25 cellular contexts compared by ENCODE assay signal in the genomic region with DNA sequence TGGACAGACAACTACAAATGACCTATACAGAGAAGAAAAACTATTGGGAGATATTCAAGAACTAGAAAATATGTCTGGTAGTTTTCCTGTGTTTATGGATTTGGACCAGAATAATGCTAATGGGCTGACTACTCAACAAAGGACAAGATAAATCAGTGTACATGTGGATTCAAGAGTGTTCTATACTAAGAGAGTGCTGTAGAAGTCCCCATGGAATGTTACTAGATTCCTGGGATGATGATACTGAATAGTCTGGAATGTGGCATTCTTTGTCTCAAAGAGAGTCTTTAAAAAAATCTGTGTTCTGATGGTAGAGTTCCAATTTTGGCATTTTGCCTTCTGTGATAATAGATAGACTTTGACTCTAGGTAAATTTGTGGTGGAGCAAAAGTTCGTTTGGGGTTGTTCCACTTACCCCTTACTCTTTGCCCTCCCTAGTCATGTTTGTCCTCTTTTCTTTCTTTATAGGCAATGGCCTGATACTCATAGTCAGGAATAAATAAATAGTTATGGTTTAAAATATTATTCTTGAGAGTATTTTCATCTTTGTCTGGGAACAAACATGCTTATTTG. TPM values are rescaled to one million over a fixed set of nuclear protein-coding genes. Genes with fewer than 3 reads are reported as not detected.
A peak's percentile ranks its signal among the peaks of the same experiment; 100 is the strongest.
DNase-seq lines count a peak whose midpoint lies in the region; ATAC-seq, FAIRE-seq and TF ChIP-seq lines count a peak whose summit lies in the region.
"Had no signal": no experiment of that assay in that cellular context is flagged by ENCODE, and none has a peak within 500 bp of the region (broad histone marks: within the 10 kb centered on the region; RNA-seq: fewer than 3 reads in every experiment).

No MANE protein-coding gene starts in this region.

- peaks cover 0 to 3% of the 10 kb centered on the region in 2 experiments for H3K36me3 ChIP-seq in endothelial cell of umbilical vein (ENCODE audit: control insufficient read depth in 2 of 2, extremely low read depth in 1 of 2, insufficient read depth in 2 of 2, low read length in 2 of 2)
- H3K36me3 ChIP-seq in liver (ENCODE audit: control insufficient read depth in 4 of 4, insufficient read depth in 3 of 4, low read depth in 1 of 4, low read length in 3 of 4): peaks cover 0 to 3% (median 0%) of the 10 kb centered on the region in 4 donors
- peaks cover 7% of the 10 kb centered on the region for H3K36me3 ChIP-seq in BE2C
- H3K36me3 ChIP-seq: breast epithelium, colonic mucosa, neutrophil, Peyer's patch, SJCRH30 had no signal

- peaks cover 9% of the 10 kb centered on the region for H3K9me3 Mint-ChIP-seq in stimulated activated effector memory CD8-positive, alpha-beta T cell treated with anti-CD3 and anti-CD28 coated beads, Interleukin-12 subunit alpha, Interleukin-12 subunit beta, amount 100 ng/mL, for 72 hours
- H3K9me3 Mint-ChIP-seq: effector memory CD8-positive, alpha-beta T cell had no signal

- H3K36me3 Mint-ChIP-seq in stimulated activated effector memory CD8-positive, alpha-beta T cell treated with anti-CD3 and anti-CD28 coated beads, Interleukin-12 subunit alpha, Interleukin-12 subunit beta, amount 100 ng/mL, for 72 hours: peaks cover 6% of the 10 kb centered on the region

- no peak for TF ChIP-seq POLR2A in endothelial cell of umbilical vein (IDR thresholded peaks at IDR 0.05; ENCODE audit: low read depth, low read length)

- POLR2A ChIA-PET in endothelial cell of umbilical vein (lab: Charles Lee): no interaction called here

- CTCF ChIA-PET in endothelial cell of umbilical vein (lab: Charles Lee): no interaction called here

- no peaks in the 10 kb centered on the region for H3K4me1 Mint-ChIP-seq in stimulated activated effector memory CD8-positive, alpha-beta T cell treated with anti-CD3 and anti-CD28 coated beads, Interleukin-12 subunit alpha, Interleukin-12 subunit beta, amount 100 ng/mL, for 72 hours

- peak; percentile 34 for TF ChIP-seq RAD21 in liver (IDR thresholded peaks at IDR 0.05)

- BruUV-seq in endothelial cell of umbilical vein (replicated peaks; lab: Mats Ljungman, UMichigan): no TSS peak

- H2AFZ ChIP-seq in endothelial cell of umbilical vein (ENCODE audit: low read depth, low read length): no peak overlapping the region

- no peak overlapping the region for H3K27ac Mint-ChIP-seq in stimulated activated effector memory CD8-positive, alpha-beta T cell treated with anti-CD3 and anti-CD28 coated beads, Interleukin-12 subunit alpha, Interleukin-12 subunit beta, amount 100 ng/mL, for 72 hours
- H3K27ac Mint-ChIP-seq: effector memory CD8-positive, alpha-beta T cell; IgD-negative memory B cell; memory B cell; T-helper 1 cell treated with Interleukin-12 subunit alpha and Interleukin-12 subunit beta and Interleukin-4 antibody, amounts not matched to agents 30 μg/mL and 1 μg/mL, for 36 hours had no signal

- no peak for FAIRE-seq in endothelial cell of umbilical vein (lab: Jason Lieb, UNC)
- FAIRE-seq: D721Med had no signal

- dilution Hi-C loops in endothelial cell of umbilical vein (cut with MboI; ENCODE audit: extremely low pct_ligation_motif_present, low sequenced_read_pairs): no loop called here

- peaks cover 2% of the 10 kb centered on the region for H3K9me3 ChIP-seq in endothelial cell of umbilical vein (replicated peaks; ENCODE audit: control insufficient read depth, insufficient read depth, low read length)
- no peaks in the 10 kb centered on the region for H3K9me3 ChIP-seq in liver (ENCODE audit: control insufficient read depth in 4 of 4, low read length in 3 of 4)
- H3K9me3 ChIP-seq in BE2C: no peaks in the 10 kb centered on the region; the same call in 1 of the 2 replicates
- H3K9me3 ChIP-seq: breast epithelium, colonic mucosa, neutrophil, SJCRH30 had no signal

- H4K20me1 ChIP-seq in endothelial cell of umbilical vein (replicated peaks; ENCODE audit: control insufficient read depth, extremely low read depth, insufficient read depth, low read length): no peaks in the 10 kb centered on the region

- H3K4me3 Mint-ChIP-seq in stimulated activated effector memory CD8-positive, alpha-beta T cell treated with anti-CD3 and anti-CD28 coated beads, Interleukin-12 subunit alpha, Interleukin-12 subunit beta, amount 100 ng/mL, for 72 hours: no peak overlapping the region
- H3K4me3 Mint-ChIP-seq: effector memory CD8-positive, alpha-beta T cell; IgD-negative memory B cell; memory B cell; T-helper 1 cell treated with Interleukin-12 subunit alpha and Interleukin-12 subunit beta and Interleukin-4 antibody, amounts not matched to agents 30 μg/mL and 1 μg/mL, for 36 hours had no signal

- peak overlapping the region; percentile 86 for H3K27ac ChIP-seq in endothelial cell of umbilical vein (ENCODE audit: insufficient read depth, low read depth, low read length)
- H3K27ac ChIP-seq in liver (ENCODE audit: low read depth in 1 of 2, low read length in 2 of 2): peak overlapping the region; percentile 16 to 36
- H3K27ac ChIP-seq: breast epithelium, colonic mucosa, neutrophil, Peyer's patch, psoas muscle, SJCRH30 had no signal

- DNase-seq in AG10803 (ENCODE audit: low read depth): peak; percentile 89
- peak; percentile 24 for DNase-seq in LHCN-M2 (ENCODE audit: low read depth)
- no peak for DNase-seq in endothelial cell of umbilical vein (ENCODE audit: low read depth, low spot score)
- no peak for DNase-seq in activated CD4-positive, CD25-positive, alpha-beta regulatory T cell (lab: John Stamatoyannopoulos, UW)
- no peak for DNase-seq in BE2C
- no peak for DNase-seq in stimulated activated effector memory CD8-positive, alpha-beta T cell treated with anti-CD3 and anti-CD28 coated beads, Interleukin-12 subunit alpha, Interleukin-12 subunit beta, amount 100 ng/mL, for 72 hours (ENCODE audit: low spot score in 2 of 2)
- DNase-seq: activated CD4-positive, alpha-beta T cell treated with anti-CD3 and anti-CD28 coated beads for 4 hours; activated naive CD4-positive, alpha-beta T cell; activated T-cell treated with anti-CD3 and anti-CD28 coated beads, Interleukin-2, amount 50 U/mL, for 48 hours; colonic mucosa; effector memory CD8-positive, alpha-beta T cell; NCI-H1417 treated with DMSO at 0.1 percent for 48 hours; NCI-H2107; NCI-H510A treated with DMSO at 0.1 percent for 48 hours; Peyer's patch; psoas muscle; SJCRH30 had no signal

- TF ChIP-seq CTCF in AG10803 (conservative IDR thresholded peaks at IDR 0.05; ENCODE audit: low read length) (no peak), endothelial cell of umbilical vein (IDR thresholded peaks at IDR 0.05; ENCODE audit: extremely low read depth in 1 of 2, insufficient read depth in 1 of 2, low read depth in 1 of 2, low read length in 2 of 2) (no peak), liver (IDR thresholded peaks at IDR 0.05; ENCODE audit: low read depth, low read length, missing input control) (no peak), BE2C (IDR thresholded peaks at IDR 0.05; ENCODE audit: low read depth, low read length) (no peak)

- H3K4me3 ChIP-seq in AG10803 (ENCODE audit: low read length) (no peak overlapping the region), endothelial cell of umbilical vein (replicated peaks in 1 of 3; ENCODE audit: insufficient read depth in 1 of 3, low read depth in 1 of 3, low read length in 3 of 3) (no peak overlapping the region), liver (ENCODE audit: low read depth in 1 of 3, low read length in 3 of 3) (no peak overlapping the region), BE2C (ENCODE audit: low read depth, low read length) (no peak overlapping the region)
- H3K4me3 ChIP-seq: breast epithelium, colonic mucosa, Peyer's patch, psoas muscle, SJCRH30 had no signal

- H3K9ac ChIP-seq in endothelial cell of umbilical vein (replicated peaks; ENCODE audit: extremely low read depth, insufficient read depth, low read length) (no peak overlapping the region), liver (ENCODE audit: low read depth in 1 of 2, low read length in 2 of 2) (no peak overlapping the region)

- H3K27me3 ChIP-seq in endothelial cell of umbilical vein (ENCODE audit: control insufficient read depth in 2 of 2, insufficient read depth in 2 of 2, low read length in 2 of 2): no peaks in the 10 kb centered on the region
- H3K27me3 ChIP-seq in liver (ENCODE audit: control insufficient read depth in 4 of 4, insufficient read depth in 4 of 4, low read length in 3 of 4): no peaks in the 10 kb centered on the region
- H3K27me3 ChIP-seq in BE2C: no peaks in the 10 kb centered on the region
- H3K27me3 ChIP-seq: breast epithelium, colonic mucosa, neutrophil, Peyer's patch, SJCRH30 had no signal

- H3K4me1 ChIP-seq in endothelial cell of umbilical vein (ENCODE audit: control insufficient read depth, extremely low read depth, insufficient read depth, low read length) (peaks cover 23% of the 10 kb centered on the region), liver (ENCODE audit: control insufficient read depth in 4 of 4, insufficient read depth in 4 of 4, low read length in 3 of 4) (peaks cover 4 to 29% (median 14%) of the 10 kb centered on the region in 4 donors), BE2C (peaks cover 8% of the 10 kb centered on the region)
- H3K4me1 ChIP-seq: breast epithelium, colonic mucosa, psoas muscle had no signal

- intact Hi-C loops in endothelial cell of umbilical vein (cut with micrococcal nuclease): loop anchor here (5.0 kb wide), 1 partner anchor 228 kb away; no protein-coding TSS in a partner anchor

- WGBS in liver: 27% methylated on average over 1 of the region's 1 CpG

- no peak for ATAC-seq in stimulated activated effector memory CD8-positive, alpha-beta T cell treated with anti-CD3 and anti-CD28 coated beads, Interleukin-12 subunit alpha, Interleukin-12 subunit beta, amount 100 ng/mL, for 72 hours
- no peak for ATAC-seq in GM19395 (IDR thresholded peaks at IDR 0.05; ENCODE audit: unreplicated experiment)
- ATAC-seq: effector memory CD8-positive, alpha-beta T cell; psoas muscle had no signal

- no peak overlapping the region for H3K4me2 ChIP-seq in endothelial cell of umbilical vein (ENCODE audit: insufficient read depth, low read length)

- no peaks in the 10 kb centered on the region for H3K9me1 ChIP-seq in endothelial cell of umbilical vein (replicated peaks; ENCODE audit: control insufficient read depth, extremely low read depth, insufficient read depth, low read length)

- peaks cover 2% of the 10 kb centered on the region for H3K79me2 ChIP-seq in endothelial cell of umbilical vein (ENCODE audit: control insufficient read depth, insufficient read depth, low read length)

RNA-seq across cellular contexts. Expression of a gene that starts 43.7 kb away (rescaled TPM):
- total RNA-seq in LHCN-M2 (2014; rRNA removed) (43.2 and 53.2 TPM in 2 replicates), endothelial cell of umbilical vein (53.8 and 57.9 TPM in 2 replicates), liver (10 to 100 TPM; 49.6 to 58.7 TPM)
- polyA plus RNA-seq in LHCN-M2 (2012): 20.0 TPM
- polyA plus RNA-seq in endothelial cell of umbilical vein (9.7 and 14.2 TPM in 2 replicates), liver (10 to 100 TPM; 19.9 to 23.5 TPM)
- 19.7 and 22.1 TPM in 2 replicates for polyA plus RNA-seq in endothelial cell of umbilical vein (2011; cell fraction: cytosol; rRNA removed)
- polyA plus RNA-seq in endothelial cell of umbilical vein (2011; cell fraction: nucleus; rRNA removed): 31.4 and 32.9 TPM in 2 replicates
- 40.0 and 49.6 TPM in 2 replicates for polyA plus RNA-seq in endothelial cell of umbilical vein (2012)
- polyA minus RNA-seq in endothelial cell of umbilical vein: 54.0 and 65.7 TPM in 2 replicates
- polyA minus RNA-seq in endothelial cell of umbilical vein (2011; cell fraction: cytosol; rRNA and poly(A)+ RNA removed): 29.6 TPM
- polyA minus RNA-seq in endothelial cell of umbilical vein (2011; cell fraction: nucleus; rRNA and poly(A)+ RNA removed): 50.5 and 70.8 TPM in 2 replicates
- 48.7 TPM for polyA plus RNA-seq in BE2C (2012; ENCODE audit: insufficient read depth, insufficient read length, low read depth)

Comparison
In these comparisons a context has a peak if more than half of its experiments do, and no peak if none do; other contexts are left out.
1. DNase-seq: peak in AG10803 (single experiment) and LHCN-M2 (single experiment); none in endothelial cell of umbilical vein (single experiment), activated CD4-positive, CD25-positive, alpha-beta regulatory T cell (0 of 4), BE2C (single experiment) and stimulated activated effector memory CD8-positive, alpha-beta T cell treated with anti-CD3 and anti-CD28 coated beads, Interleukin-12 subunit alpha, Interleukin-12 subunit beta, amount 100 ng/mL, for 72 hours (0 of 2).